ENCODE assay signal across 16 cellular contexts in genomic region chr4:175504316-175504715, GRCh38.
A peak's percentile ranks its signal among the peaks of the same experiment; 100 is the strongest.
DNase-seq lines count a peak whose midpoint lies in the region; ATAC-seq lines count a peak whose summit lies in the region.
"Had no signal": no experiment of that assay in that cellular context is flagged by ENCODE, and none has a peak within 500 bp of the region (broad histone marks: within the 10 kb centered on the region; RNA-seq: fewer than 3 reads in every experiment).

No MANE protein-coding gene starts in this region.

- ATAC-seq in HG02938 (IDR thresholded peaks at IDR 0.05; ENCODE audit: unreplicated experiment) (no peak), GM19035 (IDR thresholded peaks at IDR 0.05; ENCODE audit: unreplicated experiment) (no peak), HG03045 (IDR thresholded peaks at IDR 0.05; ENCODE audit: unreplicated experiment) (no peak)

- peak; percentile 15 for DNase-seq in GM04504 (ENCODE audit: low read depth)
- peak; percentile 29 for DNase-seq in amniotic epithelial cell (ENCODE audit: low read depth)
- DNase-seq in iris pigment epithelial cell (ENCODE audit: low read depth), result peak; percentile 77
- no peak for DNase-seq in effector CD4-positive, alpha-beta T cell
- DNase-seq: GOT3, HFFc6, KG1, MM.1S, NCI-H1105 treated with DMSO at 0.1 percent for 48 hours, NCI-H187, NCI-H446, NCI-H774, PC-9 had no signal
